19 cellular contexts compared by ENCODE assay signal in genomic region chr15:31221936-31222515, GRCh38.
DNase-seq lines count a peak whose midpoint lies in the region; ATAC-seq and TF ChIP-seq lines count a peak whose summit lies in the region.
"Had no signal": no experiment of that assay in that cellular context is flagged by ENCODE, and none has a peak within 500 bp of the region (broad histone marks: within the 10 kb centered on the region; RNA-seq: fewer than 3 reads in every experiment).

No MANE protein-coding gene starts in this region.

- ATAC-seq in activated B cell treated with CpG ODN at 0.5 μM for 24 hours (ENCODE audit: low read depth) (no peak), HG03108 (IDR thresholded peaks at IDR 0.05; ENCODE audit: unreplicated experiment) (no peak), GM19452 (IDR thresholded peaks at IDR 0.05; ENCODE audit: unreplicated experiment) (no peak)

- no peaks in the 10 kb centered on the region for H3K9me3 Mint-ChIP-seq in activated B cell treated with CpG ODN at 0.5 μM for 24 hours
- H3K9me3 Mint-ChIP-seq: activated T-cell treated with anti-CD3 and anti-CD28 coated beads, Interleukin-2, amount 50 U/mL, for 24 hours; nephron had no signal

- POLR2A ChIA-PET in activated B cell treated with CpG ODN at 0.5 μM for 24 hours (lab: Charles Lee): interaction anchor here (0.6 to 1.0 kb wide), 2 partner anchors 44 to 104 kb away, joined by 4 to 5 read pairs; no protein-coding TSS in a partner anchor

- peaks cover 40% of the 10 kb centered on the region for H3K36me3 Mint-ChIP-seq in activated B cell treated with CpG ODN at 0.5 μM for 24 hours (ENCODE audit: low read depth)

- peaks cover 68% of the 10 kb centered on the region for H3K4me1 Mint-ChIP-seq in activated B cell treated with CpG ODN at 0.5 μM for 24 hours

- no peak overlapping the region for H3K4me2 ChIP-seq in Karpas-422 (ENCODE audit: low read depth, low read length, poor library complexity, severe bottlenecking)

- H3K9me3 ChIP-seq in Karpas-422 (ENCODE audit: low read length) (no peaks in the 10 kb centered on the region), neutrophil (no peaks in the 10 kb centered on the region)
- H3K9me3 ChIP-seq: Caco-2, HAP-1 had no signal

- H3K27ac ChIP-seq in Karpas-422 (ENCODE audit: low read length) (peak overlapping the region; percentile 13; the same call in 1 of the 2 replicates), neutrophil (peak overlapping the region; percentile 87)
- H3K27ac ChIP-seq: 22Rv1 had no signal

- H3K27me3 Mint-ChIP-seq in activated B cell treated with CpG ODN at 0.5 μM for 24 hours: no peaks in the 10 kb centered on the region
- H3K27me3 Mint-ChIP-seq: activated T-cell treated with anti-CD3 and anti-CD28 coated beads, Interleukin-2, amount 50 U/mL, for 24 hours had no signal

- H3K79me2 ChIP-seq in Karpas-422 (ENCODE audit: low read length): peaks cover under 1% of the 10 kb centered on the region; the same call in 1 of the 2 replicates

- H3K27ac Mint-ChIP-seq in activated B cell treated with CpG ODN at 0.5 μM for 24 hours: peak overlapping the region; percentile 36
- H3K27ac Mint-ChIP-seq: activated T-cell treated with anti-CD3 and anti-CD28 coated beads, Interleukin-2, amount 50 U/mL, for 24 hours had no signal

- H3K4me3 ChIP-seq in Karpas-422 (ENCODE audit: low read length): no peak overlapping the region
- peak overlapping the region in 1 of 2 experiments; percentile 22 for H3K4me3 ChIP-seq in neutrophil (ENCODE audit: low read depth in 1 of 2, low read length in 1 of 2)
- H3K4me3 ChIP-seq: HAP-1 had no signal

- H3K4me1 ChIP-seq in Karpas-422 (ENCODE audit: low read length) (peaks cover 41% of the 10 kb centered on the region), neutrophil (ENCODE audit: control insufficient read depth in 1 of 2, insufficient read depth in 1 of 2, low read depth in 1 of 2, low read length in 1 of 2) (peaks cover 65 to 85% of the 10 kb centered on the region in 2 experiments)
- H3K4me1 ChIP-seq: Caco-2, HAP-1 had no signal

- TF ChIP-seq CTCF in activated B cell treated with CpG ODN at 0.5 μM for 24 hours (IDR thresholded peaks at IDR 0.05) (no peak), neutrophil (IDR thresholded peaks at IDR 0.05) (no peak)

- CTCF ChIA-PET in activated B cell treated with CpG ODN at 0.5 μM for 24 hours (lab: Charles Lee): no interaction called here

- H3K27me3 ChIP-seq in Karpas-422 (ENCODE audit: low read length): no peaks in the 10 kb centered on the region
- H3K27me3 ChIP-seq in neutrophil: no peaks in the 10 kb centered on the region

- H2AFZ ChIP-seq in Karpas-422 (ENCODE audit: low read length): no peak overlapping the region

- H4K20me1 ChIP-seq in Karpas-422 (ENCODE audit: insufficient read depth, low read depth, low read length): no peaks in the 10 kb centered on the region; the same call in 1 of the 2 replicates

- no peak overlapping the region for H3K9ac ChIP-seq in Karpas-422 (ENCODE audit: low read length)

- H3K36me3 ChIP-seq in Karpas-422 (ENCODE audit: insufficient read depth, low read length) (peaks cover 5% of the 10 kb centered on the region), neutrophil (peaks cover 6% of the 10 kb centered on the region)
- H3K36me3 ChIP-seq: HAP-1 had no signal

- H3K4me3 Mint-ChIP-seq in activated B cell treated with CpG ODN at 0.5 μM for 24 hours: no peak overlapping the region
- H3K4me3 Mint-ChIP-seq: activated T-cell treated with anti-CD3 and anti-CD28 coated beads, Interleukin-2, amount 50 U/mL, for 24 hours; nephron; T-helper 1 cell treated with Interleukin-12 subunit alpha and Interleukin-12 subunit beta and Interleukin-4 antibody, amounts not matched to agents 30 μg/mL and 1 μg/mL, for 36 hours had no signal

- DNase-seq in DMS 273 (lab: John Stamatoyannopoulos, UW; ENCODE audit: unreplicated experiment) (peak; percentile 16), DMS 273 treated with DMSO at 0.1 percent for 48 hours (lab: John Stamatoyannopoulos, UW) (no peak), Karpas-422 (no peak), activated B cell treated with CpG ODN at 0.5 μM for 24 hours (no peak), KG1 (lab: John Stamatoyannopoulos, UW) (no peak)
- DNase-seq: activated CD4-positive, alpha-beta T cell treated with anti-CD3 and anti-CD28 coated beads for 48 hours; activated T-cell treated with anti-CD3 and anti-CD28 coated beads, Interleukin-2, amount 50 U/mL, for 24 hours; Caco-2; kidney glomerular epithelial cell; NCI-H226; retina; stimulated activated CD4-positive, alpha-beta T cell treated with anti-CD3 and anti-CD28 coated beads, Interleukin-2, amount 100 ng/mL, for 48 hours had no signal

- H3K9me2 ChIP-seq in Karpas-422 (replicated peaks; ENCODE audit: insufficient read depth, low read length): no peaks in the 10 kb centered on the region

- intact Hi-C loops in activated B cell treated with CpG ODN at 0.5 μM for 24 hours (cut with micrococcal nuclease): no loop called here
